In genomic region chr9:73773896-73774295, GRCh38 we compare ENCODE assay signal across 32 cellular contexts.
"Had no signal": no experiment of that assay in that cellular context is flagged by ENCODE, and none has a peak within 500 bp of the region (broad histone marks: within the 10 kb centered on the region; RNA-seq: fewer than 3 reads in every experiment).

No MANE protein-coding gene starts in this region.

- H3K9me3 ChIP-seq: body of pancreas, gastrocnemius medialis, pancreas, right atrium auricular region, thoracic aorta, uterus had no signal

- H3K27ac ChIP-seq: body of pancreas, cardiac muscle cell, gastrocnemius medialis, pancreas, right atrium auricular region, thoracic aorta, uterus, WERI-Rb-1 had no signal

- DNase-seq: activated CD4-positive, alpha-beta memory T cell treated with anti-CD3 and anti-CD28 coated beads for 36 hours; activated CD4-positive, alpha-beta T cell treated with anti-CD3 and anti-CD28 coated beads, Interleukin-2, amount 10 ng/mL, durations not matched to agents 24 days and 14 days; activated CD8-positive, alpha-beta memory T cell treated with anti-CD3 and anti-CD28 coated beads, Interleukin-2, amount 50 U/mL, for 4 hours; activated effector memory CD4-positive, alpha-beta T cell treated with anti-CD3 and anti-CD28 coated beads, Interleukin-2, amount 50 U/mL, for 16 hours; activated naive CD4-positive, alpha-beta T cell treated with anti-CD3 and anti-CD28 coated beads for 36 hours; activated naive CD8-positive, alpha-beta T cell treated with anti-CD3 and anti-CD28 coated beads for 36 hours; activated T-cell treated with anti-CD3 and anti-CD28 coated beads, Interleukin-2, amount 50 U/mL, for 1 hour; amniotic stem cell; body of pancreas; gastrocnemius medialis; glutamatergic neuron; left cardiac atrium; naive thymus-derived CD4-positive, alpha-beta T cell; nucleus accumbens; pancreas; stimulated activated CD4-positive, alpha-beta T cell treated with anti-CD3 and anti-CD28 coated beads, Interleukin-2, amount 100 ng/mL, for 48 hours; SW 1271; T-helper 9 cell; uterus; WERI-Rb-1 had no signal

- H3K9me3 Mint-ChIP-seq: activated CD4-positive, alpha-beta memory T cell treated with anti-CD3 and anti-CD28 coated beads for 36 hours; activated CD4-positive, alpha-beta T cell treated with anti-CD3 and anti-CD28 coated beads, Interleukin-2, amount 10 ng/mL, durations not matched to agents 24 days and 14 days; activated naive CD4-positive, alpha-beta T cell treated with anti-CD3 and anti-CD28 coated beads for 36 hours; activated T-helper 1 cell treated with anti-CD3 and anti-CD28 coated beads, Interleukin-12 subunit alpha, Interleukin-12 subunit beta, Interleukin-2, Interleukin-4 antibody, amounts not matched to agents 30 ng/mL and 10 ng/mL and 1 ng/mL, durations not matched to agents 14 hours and 24 hours and 36 hours; mesothelial cell of epicardium; T-helper 1 cell treated with Interleukin-12 subunit alpha and Interleukin-12 subunit beta and Interleukin-4 antibody, amounts not matched to agents 30 μg/mL and 1 μg/mL, for 36 hours; type B pancreatic cell had no signal

- H3K36me3 Mint-ChIP-seq: activated CD4-positive, alpha-beta memory T cell treated with anti-CD3 and anti-CD28 coated beads for 36 hours; activated naive CD8-positive, alpha-beta T cell treated with anti-CD3 and anti-CD28 coated beads for 36 hours; mesothelial cell of epicardium; naive thymus-derived CD4-positive, alpha-beta T cell; type B pancreatic cell had no signal

- H3K27me3 Mint-ChIP-seq: activated CD4-positive, alpha-beta memory T cell treated with anti-CD3 and anti-CD28 coated beads for 36 hours; activated CD4-positive, alpha-beta T cell treated with anti-CD3 and anti-CD28 coated beads, Interleukin-2, amount 10 ng/mL, durations not matched to agents 24 days and 14 days; activated naive CD8-positive, alpha-beta T cell treated with anti-CD3 and anti-CD28 coated beads for 36 hours; naive thymus-derived CD4-positive, alpha-beta T cell; stimulated activated naive CD8-positive, alpha-beta T cell treated with anti-CD3 and anti-CD28 coated beads, Interleukin-15, Interleukin-2, amounts not matched to agents 100 ng/mL and 50 ng/mL, for 24 hours; type B pancreatic cell had no signal

- H3K4me1 Mint-ChIP-seq: activated CD4-positive, alpha-beta T cell treated with anti-CD3 and anti-CD28 coated beads, Interleukin-2, amount 10 ng/mL, durations not matched to agents 24 days and 14 days; activated naive CD8-positive, alpha-beta T cell treated with anti-CD3 and anti-CD28 coated beads for 36 hours; mesothelial cell of epicardium; naive thymus-derived CD4-positive, alpha-beta T cell had no signal

- H3K4me1 ChIP-seq: body of pancreas, gastrocnemius medialis, pancreas, right atrium auricular region, uterus had no signal

- FAIRE-seq: keratinocyte, pancreas, TTC549 had no signal

- ATAC-seq: activated CD4-positive, CD25-positive, alpha-beta regulatory T cell treated with anti-CD3 and anti-CD28 coated beads, Interleukin-2, amount 50 U/mL, for 24 hours; body of pancreas; esophagus mucosa; gastrocnemius medialis; left cardiac atrium; naive thymus-derived CD4-positive, alpha-beta T cell; pancreas had no signal

- H3K27me3 ChIP-seq: body of pancreas, cardiac muscle cell, gastrocnemius medialis, pancreas, right atrium auricular region, uterus had no signal

- H3K4me3 Mint-ChIP-seq: activated CD4-positive, alpha-beta memory T cell treated with anti-CD3 and anti-CD28 coated beads for 36 hours; activated CD4-positive, alpha-beta T cell treated with anti-CD3 and anti-CD28 coated beads, Interleukin-2, amount 10 ng/mL, durations not matched to agents 24 days and 14 days; activated naive CD4-positive, alpha-beta T cell treated with anti-CD3 and anti-CD28 coated beads for 36 hours; activated naive CD8-positive, alpha-beta T cell treated with anti-CD3 and anti-CD28 coated beads for 36 hours; activated T-helper 1 cell treated with anti-CD3 and anti-CD28 coated beads, Interleukin-12 subunit alpha, Interleukin-12 subunit beta, Interleukin-2, Interleukin-4 antibody, amounts not matched to agents 30 ng/mL and 10 ng/mL and 1 ng/mL, durations not matched to agents 14 hours and 24 hours and 36 hours; mesothelial cell of epicardium; naive thymus-derived CD4-positive, alpha-beta T cell; stimulated activated naive CD8-positive, alpha-beta T cell treated with anti-CD3 and anti-CD28 coated beads, Interleukin-15, Interleukin-2, amounts not matched to agents 100 ng/mL and 50 ng/mL, for 24 hours; T-helper 1 cell treated with Interleukin-12 subunit alpha and Interleukin-12 subunit beta and Interleukin-4 antibody, amounts not matched to agents 30 μg/mL and 1 μg/mL, for 36 hours; type B pancreatic cell had no signal

- H3K36me3 ChIP-seq: cardiac muscle cell, gastrocnemius medialis, pancreas, right atrium auricular region, thoracic aorta, uterus, WERI-Rb-1 had no signal

- H3K27ac Mint-ChIP-seq: activated CD4-positive, alpha-beta memory T cell treated with anti-CD3 and anti-CD28 coated beads for 36 hours; activated CD4-positive, alpha-beta T cell treated with anti-CD3 and anti-CD28 coated beads, Interleukin-2, amount 10 ng/mL, durations not matched to agents 24 days and 14 days; activated naive CD4-positive, alpha-beta T cell treated with anti-CD3 and anti-CD28 coated beads for 36 hours; activated naive CD8-positive, alpha-beta T cell treated with anti-CD3 and anti-CD28 coated beads for 36 hours; activated T-helper 1 cell treated with anti-CD3 and anti-CD28 coated beads, Interleukin-12 subunit alpha, Interleukin-12 subunit beta, Interleukin-2, Interleukin-4 antibody, amounts not matched to agents 30 ng/mL and 10 ng/mL and 1 ng/mL, durations not matched to agents 14 hours and 24 hours and 36 hours; mesothelial cell of epicardium; naive thymus-derived CD4-positive, alpha-beta T cell; stimulated activated naive CD8-positive, alpha-beta T cell treated with anti-CD3 and anti-CD28 coated beads, Interleukin-15, Interleukin-2, amounts not matched to agents 100 ng/mL and 50 ng/mL, for 24 hours; T-helper 1 cell treated with Interleukin-12 subunit alpha and Interleukin-12 subunit beta and Interleukin-4 antibody, amounts not matched to agents 30 μg/mL and 1 μg/mL, for 36 hours; type B pancreatic cell had no signal

- H3K4me3 ChIP-seq: body of pancreas, cardiac muscle cell, gastrocnemius medialis, pancreas, right atrium auricular region, thoracic aorta, uterus had no signal
